Comparison of ENCODE assay signal across 1 cellular context in the genomic region with DNA sequence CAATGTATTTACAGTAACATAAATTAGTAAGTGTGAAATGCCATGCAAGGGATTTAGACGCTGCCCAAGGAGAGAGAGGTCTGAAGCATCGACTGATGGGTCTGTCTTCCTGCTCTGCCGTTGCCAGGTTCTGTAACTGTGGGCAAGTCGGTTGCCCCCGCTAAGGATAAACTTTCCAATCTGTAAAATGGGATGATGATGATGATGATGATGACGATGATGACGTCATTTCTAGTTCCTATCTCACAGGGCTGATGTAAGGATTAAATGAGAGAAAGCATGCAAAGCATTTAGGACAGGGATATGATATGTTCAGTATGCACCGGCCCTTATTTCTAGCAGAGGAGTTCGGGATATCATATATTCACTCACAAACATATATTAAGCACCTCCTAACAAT.
TF ChIP-seq lines count a peak whose summit lies in the region.

No MANE protein-coding gene starts in this region.

TF ChIP-seq in SK-N-SH, 30 proteins besides CTCF, POLR2A, EP300 and RAD21 (continued from another document):
- TF ChIP-seq, protein P1, sequence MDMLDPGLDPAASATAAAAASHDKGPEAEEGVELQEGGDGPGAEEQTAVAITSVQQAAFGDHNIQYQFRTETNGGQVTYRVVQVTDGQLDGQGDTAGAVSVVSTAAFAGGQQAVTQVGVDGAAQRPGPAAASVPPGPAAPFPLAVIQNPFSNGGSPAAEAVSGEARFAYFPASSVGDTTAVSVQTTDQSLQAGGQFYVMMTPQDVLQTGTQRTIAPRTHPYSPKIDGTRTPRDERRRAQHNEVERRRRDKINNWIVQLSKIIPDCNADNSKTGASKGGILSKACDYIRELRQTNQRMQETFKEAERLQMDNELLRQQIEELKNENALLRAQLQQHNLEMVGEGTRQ (IDR thresholded peaks at IDR 0.05; ENCODE audit: borderline replicate concordance, low read depth, low read length), result no peak
- no peak for TF ChIP-seq YY1 (IDR thresholded peaks at IDR 0.05; ENCODE audit: low read depth)
